21 cellular contexts compared by ENCODE assay signal in the genomic region with DNA sequence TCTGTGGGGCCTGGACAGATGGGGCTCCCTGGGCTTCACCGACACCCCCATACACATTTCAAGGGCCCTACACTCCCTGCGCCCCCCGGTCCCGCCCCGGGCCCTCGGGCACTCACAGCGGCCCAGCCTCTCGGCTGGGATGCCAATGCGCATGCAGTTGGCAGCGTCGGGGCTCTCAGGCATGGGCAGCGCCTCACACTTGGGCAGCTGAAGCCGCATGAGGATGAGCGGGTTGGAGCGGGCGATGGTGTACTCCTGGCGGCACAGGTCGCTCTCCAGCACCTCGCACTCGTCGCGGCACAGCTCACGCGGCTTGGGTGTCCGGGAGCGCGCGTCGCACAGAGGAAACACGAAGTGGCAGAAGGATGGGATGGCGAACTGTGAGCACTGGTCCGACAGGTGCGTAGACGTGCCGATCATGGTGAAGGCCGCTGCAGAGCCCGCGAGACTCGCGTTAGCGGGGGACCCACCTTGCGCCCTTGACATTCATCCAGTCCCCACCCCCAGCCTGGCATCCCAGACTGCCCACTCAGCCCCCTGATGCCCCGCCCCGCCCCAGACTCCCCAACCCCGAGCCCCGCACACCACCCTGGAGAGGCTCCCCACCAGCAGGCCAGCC.
DNase-seq lines count a peak whose midpoint lies in the region; ATAC-seq, FAIRE-seq and TF ChIP-seq lines count a peak whose summit lies in the region.
"Had no signal": no experiment of that assay in that cellular context is flagged by ENCODE, and none has a peak within 500 bp of the region (broad histone marks: within the 10 kb centered on the region; RNA-seq: fewer than 3 reads in every experiment).

No MANE protein-coding gene starts in this region.

- H3K36me3 ChIP-seq in K562 (ENCODE audit: control insufficient read depth, insufficient read depth, low read length) (peaks cover 76% of the 10 kb centered on the region; the same call in 2 of the 3 replicates), osteoblast (ENCODE audit: insufficient read depth, low read length) (no peaks in the 10 kb centered on the region), spleen (no peaks in the 10 kb centered on the region)

- POLR2A ChIA-PET in K562 (lab: Yijun Ruan, JAX) = no interaction called here

- in situ Hi-C loops in K562 (cut with MboI) = no loop called here

- DNase-seq in natural killer cell treated with Interleukin-12 subunit alpha and Interleukin-12 subunit beta and Interleukin-15 and Interleukin-18, amount 100 ng/mL, for 72 hours (ENCODE audit: low spot score) = peak; percentile 42
- DNase-seq in natural killer cell (no peak), K562 (ENCODE audit: extremely low read depth in 1 of 4, low spot score in 3 of 4) (no peak), osteoblast (ENCODE audit: insufficient read length, low spot score, missing footprints) (peak; percentile 71), spleen (peak; percentile 65), GM19238 (ENCODE audit: insufficient read length, low spot score) (no peak), germinal center (ENCODE audit: low spot score) (no peak), NCI-H187 (lab: John Stamatoyannopoulos, UW) (no peak)
- DNase-seq: AML-193; C1 segment of cervical spinal cord; Calu3; CD4-positive, alpha-beta memory T cell; COR-L47; DMS79 treated with DMSO at 0.1 percent for 48 hours; GF-D8; GM23248; H9 had no signal

- H3K4me2 ChIP-seq in K562 (ENCODE audit: insufficient read depth, low read length) = no peak overlapping the region
- H3K4me2 ChIP-seq in osteoblast (ENCODE audit: insufficient read depth, low read length) = no peak overlapping the region

- intact Hi-C loops in natural killer cell (cut with micrococcal nuclease) = no loop called here
- intact Hi-C loops in K562 (cut with micrococcal nuclease) = no loop called here
- intact Hi-C loops in spleen (cut with DNase I; ENCODE audit: low total_unique reads) = no loop called here

- H3K9me1 ChIP-seq in K562 (ENCODE audit: control insufficient read depth, insufficient read depth, low read length) = peaks cover 7% of the 10 kb centered on the region

- no peak overlapping the region for H2AFZ ChIP-seq in K562 (ENCODE audit: low read depth, low read length)
- H2AFZ ChIP-seq in osteoblast (ENCODE audit: low read length) = no peak overlapping the region
- H2AFZ ChIP-seq: GM23248 had no signal

- no peak for TF ChIP-seq POLR2A in K562 (conservative IDR thresholded peaks at IDR 0.05)
- no peak for TF ChIP-seq POLR2A in spleen (IDR thresholded peaks at IDR 0.05)

- TF ChIP-seq EP300 in K562 (IDR thresholded peaks at IDR 0.05; ENCODE audit: low read length) = no peak

- H3K36me3 Mint-ChIP-seq in natural killer cell treated with Interleukin-12 subunit alpha and Interleukin-12 subunit beta and Interleukin-15 and Interleukin-18, amount 100 ng/mL, for 72 hours = no peaks in the 10 kb centered on the region
- no peaks in the 10 kb centered on the region for H3K36me3 Mint-ChIP-seq in natural killer cell
- H3K36me3 Mint-ChIP-seq: CD4-positive, alpha-beta memory T cell had no signal

- H3K4me3 Mint-ChIP-seq in natural killer cell treated with Interleukin-12 subunit alpha and Interleukin-12 subunit beta and Interleukin-15 and Interleukin-18, amount 100 ng/mL, for 72 hours = no peak overlapping the region
- no peak overlapping the region for H3K4me3 Mint-ChIP-seq in natural killer cell
- H3K4me3 Mint-ChIP-seq: CD4-positive, alpha-beta memory T cell; H9 had no signal

- peaks cover 4 to 11% of the 10 kb centered on the region in 2 donors for H3K4me1 Mint-ChIP-seq in natural killer cell treated with Interleukin-12 subunit alpha and Interleukin-12 subunit beta and Interleukin-15 and Interleukin-18, amount 100 ng/mL, for 72 hours (ENCODE audit: low read depth in 2 of 2)
- peaks cover 4 to 13% of the 10 kb centered on the region in 2 donors for H3K4me1 Mint-ChIP-seq in natural killer cell
- H3K4me1 Mint-ChIP-seq: CD4-positive, alpha-beta memory T cell had no signal

- H3K9ac ChIP-seq in K562 (ENCODE audit: insufficient read depth in 1 of 2, low read depth in 2 of 2, low read length in 2 of 2) = no peak overlapping the region
- H3K9ac ChIP-seq: GM23248 had no signal

- H3K4me3 ChIP-seq in K562 (no peak overlapping the region), osteoblast (ENCODE audit: insufficient read depth, low read length) (no peak overlapping the region), spleen (no peak overlapping the region)
- H3K4me3 ChIP-seq: GM23248 had no signal

- H3K4me1 ChIP-seq in K562 (replicated peaks in 1 of 2; ENCODE audit: control insufficient read depth in 2 of 2, insufficient read depth in 2 of 2, low read length in 2 of 2) = peaks cover 0 to 2% of the 10 kb centered on the region in 2 experiments; a peak in 3 of 5 replicates
- no peaks in the 10 kb centered on the region for H3K4me1 ChIP-seq in osteoblast (ENCODE audit: insufficient read depth, low read length)
- peaks cover 0 to 7% (median 3%) of the 10 kb centered on the region in 6 donors for H3K4me1 ChIP-seq in spleen

- no peaks in the 10 kb centered on the region for H3K9me3 Mint-ChIP-seq in natural killer cell treated with Interleukin-12 subunit alpha and Interleukin-12 subunit beta and Interleukin-15 and Interleukin-18, amount 100 ng/mL, for 72 hours
- H3K9me3 Mint-ChIP-seq in natural killer cell = no peaks in the 10 kb centered on the region
- H3K9me3 Mint-ChIP-seq: CD4-positive, alpha-beta memory T cell; H9 had no signal

- peaks cover 8% of the 10 kb centered on the region; the same call in 1 of the 2 replicates for H4K20me1 ChIP-seq in K562 (replicated peaks; ENCODE audit: control insufficient read depth, insufficient read depth, low read length)
- no peaks in the 10 kb centered on the region for H4K20me1 ChIP-seq in osteoblast (ENCODE audit: insufficient read depth, low read length)

- no peaks in the 10 kb centered on the region for H3K27me3 ChIP-seq in K562 (ENCODE audit: control insufficient read depth in 2 of 2, insufficient read depth in 2 of 2, low read length in 2 of 2)
- H3K27me3 ChIP-seq in osteoblast (ENCODE audit: insufficient read depth, low read length) = peaks cover 10% of the 10 kb centered on the region
- peaks cover 0 to 14% (median 0%) of the 10 kb centered on the region in 7 donors for H3K27me3 ChIP-seq in spleen (replicated peaks in 1 of 7)

- no peak for FAIRE-seq in K562 (lab: Jason Lieb, UNC)
- FAIRE-seq: A204.1, GM19239 had no signal

- WGBS in K562 (ENCODE audit: insufficient coverage, low coverage, missing lambda C conversion rate) = 97% methylated on average over 24 of the region's 46 CpGs
- 95 to 97% (median 96%) methylated on average over 40 to 46 of the region's 46 CpGs for WGBS in spleen, 5 donors

- H3K79me2 ChIP-seq in K562 (ENCODE audit: control insufficient read depth, insufficient read depth, low read length) (no peaks in the 10 kb centered on the region), osteoblast (ENCODE audit: insufficient read depth, low read length) (no peaks in the 10 kb centered on the region)

- no peak for ATAC-seq in natural killer cell treated with Interleukin-12 subunit alpha and Interleukin-12 subunit beta and Interleukin-15 and Interleukin-18, amount 100 ng/mL, for 72 hours
- ATAC-seq in natural killer cell = no peak
- ATAC-seq in K562 = no peak
- ATAC-seq: HCT116 had no signal

- BruUV-seq in K562 (replicated peaks; lab: Mats Ljungman, UMichigan) = no TSS peak

- no peak for TF ChIP-seq RAD21 in K562 (CRISPR knock-in tag; conservative IDR thresholded peaks at IDR 0.05 in 1 of 2, IDR thresholded peaks at IDR 0.05 in 1 of 2)

- H3K27me3 Mint-ChIP-seq in natural killer cell treated with Interleukin-12 subunit alpha and Interleukin-12 subunit beta and Interleukin-15 and Interleukin-18, amount 100 ng/mL, for 72 hours = peaks cover 6% of the 10 kb centered on the region in 2 donors
- H3K27me3 Mint-ChIP-seq in natural killer cell (ENCODE audit: low read depth in 2 of 2) = peaks cover 8% of the 10 kb centered on the region in 2 donors

- H3K27ac ChIP-seq in K562 (ENCODE audit: extremely low read depth, low read depth, low read length) = no peak overlapping the region
- no peak overlapping the region for H3K27ac ChIP-seq in osteoblast (ENCODE audit: low read depth, low read length)
- no peak overlapping the region for H3K27ac ChIP-seq in spleen
- H3K27ac ChIP-seq: 22Rv1, GM23248 had no signal

- TF ChIP-seq CTCF in natural killer cell (IDR thresholded peaks at IDR 0.05) (no peak), K562 (IDR thresholded peaks at IDR 0.05 in 2 of 3, conservative IDR thresholded peaks at IDR 0.05 in 1 of 3; ENCODE audit: insufficient read depth in 2 of 3, low read depth in 1 of 3, low read length in 3 of 3) (no peak), osteoblast (IDR thresholded peaks at IDR 0.05; ENCODE audit: extremely low read depth, low read depth, low read length) (no peak), spleen (IDR thresholded peaks at IDR 0.05 in 8 of 11, conservative IDR thresholded peaks at IDR 0.05 in 3 of 11) (no peak)

- H3K9me3 ChIP-seq in K562 (replicated peaks; ENCODE audit: control insufficient read depth, insufficient read depth, low read depth, low read length) (no peaks in the 10 kb centered on the region), osteoblast (ENCODE audit: low read depth, low read length) (no peaks in the 10 kb centered on the region), spleen (no peaks in the 10 kb centered on the region)

- H3K27ac Mint-ChIP-seq in natural killer cell treated with Interleukin-12 subunit alpha and Interleukin-12 subunit beta and Interleukin-15 and Interleukin-18, amount 100 ng/mL, for 72 hours = no peak overlapping the region
- H3K27ac Mint-ChIP-seq in natural killer cell = no peak overlapping the region
- H3K27ac Mint-ChIP-seq: H9 had no signal

- CTCF ChIA-PET in K562 (lab: Yijun Ruan, JAX; ENCODE audit: low intra/inter-chr PET ratio) = no interaction called here

TF ChIP-seq in K562, 482 proteins besides CTCF, POLR2A, EP300 and RAD21 (continues in another document):
- TF ChIP-seq, protein P1, sequence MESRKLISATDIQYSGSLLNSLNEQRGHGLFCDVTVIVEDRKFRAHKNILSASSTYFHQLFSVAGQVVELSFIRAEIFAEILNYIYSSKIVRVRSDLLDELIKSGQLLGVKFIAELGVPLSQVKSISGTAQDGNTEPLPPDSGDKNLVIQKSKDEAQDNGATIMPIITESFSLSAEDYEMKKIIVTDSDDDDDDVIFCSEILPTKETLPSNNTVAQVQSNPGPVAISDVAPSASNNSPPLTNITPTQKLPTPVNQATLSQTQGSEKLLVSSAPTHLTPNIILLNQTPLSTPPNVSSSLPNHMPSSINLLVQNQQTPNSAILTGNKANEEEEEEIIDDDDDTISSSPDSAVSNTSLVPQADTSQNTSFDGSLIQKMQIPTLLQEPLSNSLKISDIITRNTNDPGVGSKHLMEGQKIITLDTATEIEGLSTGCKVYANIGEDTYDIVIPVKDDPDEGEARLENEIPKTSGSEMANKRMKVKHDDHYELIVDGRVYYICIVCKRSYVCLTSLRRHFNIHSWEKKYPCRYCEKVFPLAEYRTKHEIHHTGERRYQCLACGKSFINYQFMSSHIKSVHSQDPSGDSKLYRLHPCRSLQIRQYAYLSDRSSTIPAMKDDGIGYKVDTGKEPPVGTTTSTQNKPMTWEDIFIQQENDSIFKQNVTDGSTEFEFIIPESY (CRISPR knock-in tag; IDR thresholded peaks at IDR 0.05) = peak; percentile 27; the same call in 1 of the 2 replicates

Comparison
In these comparisons a context has a peak if more than half of its experiments do, and no peak if none do; other contexts are left out.
1. DNase-seq: peak in natural killer cell treated with Interleukin-12 subunit alpha and Interleukin-12 subunit beta and Interleukin-15 and Interleukin-18, amount 100 ng/mL, for 72 hours (single experiment), osteoblast (single experiment) and spleen (single experiment); none in natural killer cell (single experiment), K562 (0 of 4), GM19238 (single experiment), germinal center (single experiment) and NCI-H187 (0 of 2).